ENCODE assay signal across 14 cellular contexts in the genomic region with DNA sequence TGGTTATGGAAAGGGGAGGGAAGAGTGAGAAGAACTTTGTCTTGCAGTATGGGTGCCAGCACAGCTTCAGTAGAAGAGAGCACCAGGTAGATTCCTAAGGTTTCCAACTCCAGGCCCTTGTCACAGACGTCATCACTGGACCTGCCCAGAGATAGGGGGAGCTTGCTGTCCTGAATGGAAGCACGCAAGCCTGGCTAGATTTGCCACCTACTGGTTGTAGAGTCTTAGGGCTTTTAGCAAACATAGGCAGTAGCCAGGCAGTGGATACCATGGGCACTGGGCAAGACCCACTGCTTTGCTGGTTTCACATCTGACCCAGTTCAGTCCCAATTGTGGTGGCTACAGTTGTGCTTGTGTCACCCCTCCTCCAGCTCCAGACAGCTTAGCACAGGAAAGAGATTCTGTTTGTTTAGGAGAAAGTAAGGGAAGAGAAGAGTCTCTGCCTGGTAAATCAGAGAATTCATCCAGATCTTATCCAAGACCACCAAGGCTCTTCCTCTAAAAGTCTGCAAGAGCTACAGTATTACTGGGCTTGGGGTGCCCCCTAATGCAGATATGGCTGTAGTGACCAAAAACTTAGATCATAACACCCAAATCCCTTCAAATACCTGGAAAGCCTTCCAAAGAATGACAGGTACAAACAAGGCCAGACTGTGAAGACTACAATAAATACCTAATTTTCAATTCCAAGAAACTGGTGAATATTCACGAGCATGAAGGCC.
DNase-seq lines count a peak whose midpoint lies in the region; ATAC-seq and TF ChIP-seq lines count a peak whose summit lies in the region.
"Had no signal": no experiment of that assay in that cellular context is flagged by ENCODE, and none has a peak within 500 bp of the region (broad histone marks: within the 10 kb centered on the region; RNA-seq: fewer than 3 reads in every experiment).

No MANE protein-coding gene starts in this region.

- CTCF ChIA-PET in mammary epithelial cell (lab: Charles Lee; ENCODE audit: low non-redundant PET): no interaction called here

- H3K4me3 ChIP-seq in mammary epithelial cell (replicated peaks in 1 of 3; ENCODE audit: insufficient read depth in 1 of 3, low read depth in 2 of 3, low read length in 3 of 3) (no peak overlapping the region), breast epithelium (no peak overlapping the region), fibroblast of villous mesenchyme (ENCODE audit: low read depth, low read length) (no peak overlapping the region), stomach (no peak overlapping the region), MM.1S (ENCODE audit: low read length) (no peak overlapping the region)
- H3K4me3 ChIP-seq: ascending aorta, gastrocnemius medialis had no signal

- H2AFZ ChIP-seq in mammary epithelial cell (ENCODE audit: low read depth, low read length): no peak overlapping the region
- H2AFZ ChIP-seq in MM.1S (ENCODE audit: low read length): no peak overlapping the region

- H3K9me2 ChIP-seq in MM.1S (replicated peaks; ENCODE audit: insufficient read depth, low read length): no peaks in the 10 kb centered on the region

- H3K36me3 ChIP-seq in mammary epithelial cell (ENCODE audit: insufficient read depth, low read length): no peaks in the 10 kb centered on the region
- H3K36me3 ChIP-seq in breast epithelium: no peaks in the 10 kb centered on the region
- H3K36me3 ChIP-seq in stomach: no peaks in the 10 kb centered on the region
- H3K36me3 ChIP-seq in MM.1S (replicated peaks; ENCODE audit: insufficient read depth, low read length): no peaks in the 10 kb centered on the region
- H3K36me3 ChIP-seq: ascending aorta, gastrocnemius medialis had no signal

- TF ChIP-seq CTCF in mammary epithelial cell (conservative IDR thresholded peaks at IDR 0.05 in 1 of 2, IDR thresholded peaks at IDR 0.05 in 1 of 2; ENCODE audit: extremely low read depth in 1 of 2, insufficient read depth in 1 of 2, low read depth in 1 of 2, low read length in 2 of 2): peak in 1 of 2 donors; percentile 33
- TF ChIP-seq CTCF in breast epithelium (IDR thresholded peaks at IDR 0.05): no peak
- peak; percentile 4 for TF ChIP-seq CTCF in fibroblast of villous mesenchyme (IDR thresholded peaks at IDR 0.05; ENCODE audit: insufficient read depth, low read depth, low read length)
- no peak for TF ChIP-seq CTCF in stomach (IDR thresholded peaks at IDR 0.05)
- no peak for TF ChIP-seq CTCF in MM.1S (IDR thresholded peaks at IDR 0.05; ENCODE audit: low read length)

- no peaks in the 10 kb centered on the region for H3F3A ChIP-seq in MM.1S (ENCODE audit: insufficient read depth, low read length)

- no peak for ATAC-seq in GM19467 (IDR thresholded peaks at IDR 0.05; ENCODE audit: unreplicated experiment)
- ATAC-seq in activated CD4-positive, CD25-positive, alpha-beta regulatory T cell treated with anti-CD3 and anti-CD28 coated beads, Interleukin-2, amount 50 U/mL, for 24 hours: no peak
- ATAC-seq: gastrocnemius medialis had no signal

- dilution Hi-C loops in mammary epithelial cell (cut with HindIII; ENCODE audit: low sequenced_read_pairs): no loop called here

- H4K20me1 ChIP-seq in mammary epithelial cell (ENCODE audit: insufficient read depth, low read length) (no peaks in the 10 kb centered on the region), MM.1S (ENCODE audit: insufficient read depth, low read length) (no peaks in the 10 kb centered on the region)

- H3K9ac ChIP-seq in mammary epithelial cell (ENCODE audit: insufficient read depth, low read length): no peak overlapping the region
- no peak overlapping the region for H3K9ac ChIP-seq in MM.1S (ENCODE audit: low read length)

- peaks cover 6% of the 10 kb centered on the region for H3K27me3 ChIP-seq in mammary epithelial cell (ENCODE audit: insufficient read depth, low read length)
- H3K27me3 ChIP-seq in breast epithelium: no peaks in the 10 kb centered on the region
- H3K27me3 ChIP-seq in stomach: no peaks in the 10 kb centered on the region
- H3K27me3 ChIP-seq in MM.1S (replicated peaks; ENCODE audit: insufficient read depth, low read length): no peaks in the 10 kb centered on the region
- H3K27me3 ChIP-seq: ascending aorta, gastrocnemius medialis had no signal

- H3K4me2 ChIP-seq in mammary epithelial cell (ENCODE audit: insufficient read depth, low read depth, low read length): no peak overlapping the region
- H3K4me2 ChIP-seq in MM.1S (ENCODE audit: low read depth, low read length): no peak overlapping the region

- no peak overlapping the region for H3K27ac ChIP-seq in mammary epithelial cell (ENCODE audit: insufficient read depth, low read depth, low read length)
- H3K27ac ChIP-seq in breast epithelium: no peak overlapping the region
- no peak overlapping the region for H3K27ac ChIP-seq in stomach
- no peak overlapping the region for H3K27ac ChIP-seq in MM.1S (ENCODE audit: low read length)
- H3K27ac ChIP-seq: ascending aorta, gastrocnemius medialis had no signal

- intact Hi-C loops in mammary epithelial cell (cut with micrococcal nuclease): loop anchor here (1.0 kb wide), 1 partner anchor 135 kb away; no protein-coding TSS in a partner anchor
- intact Hi-C loops in breast epithelium (cut with DNase I; ENCODE audit: low total_unique reads): no loop called here
- intact Hi-C loops in stomach (cut with DNase I; ENCODE audit: low total_unique reads): no loop called here

- no TSS peak for BruUV-seq in mammary epithelial cell (replicated peaks; lab: Mats Ljungman, UMichigan)

- H3K79me2 ChIP-seq in mammary epithelial cell (ENCODE audit: insufficient read depth, low read length) (no peaks in the 10 kb centered on the region), MM.1S (ENCODE audit: low read length) (no peaks in the 10 kb centered on the region)

- DNase-seq in mammary epithelial cell (peak; percentile 10), breast epithelium (ENCODE audit: low spot score in 2 of 2) (no peak), SW480 (ENCODE audit: low spot score) (peak; percentile 13), fibroblast of villous mesenchyme (ENCODE audit: low read depth) (peak; percentile 3), stomach (no peak), MM.1S (no peak)
- DNase-seq: effector CD8-positive, alpha-beta T cell; gastrocnemius medialis; NCI-H1105; NCI-H446 treated with DMSO at 0.1 percent for 48 hours; RPMI8226 had no signal

- H3K4me1 ChIP-seq in mammary epithelial cell (ENCODE audit: insufficient read depth, low read length) (no peaks in the 10 kb centered on the region), breast epithelium (no peaks in the 10 kb centered on the region), stomach (no peaks in the 10 kb centered on the region), MM.1S (ENCODE audit: low read length) (no peaks in the 10 kb centered on the region)
- H3K4me1 ChIP-seq: ascending aorta, gastrocnemius medialis had no signal

- TF ChIP-seq POLR2A in breast epithelium (IDR thresholded peaks at IDR 0.05): no peak
- no peak for TF ChIP-seq POLR2A in stomach (IDR thresholded peaks at IDR 0.05)

- H3K9me3 ChIP-seq in mammary epithelial cell (replicated peaks; ENCODE audit: insufficient read depth, low read length) (no peaks in the 10 kb centered on the region), breast epithelium (no peaks in the 10 kb centered on the region), stomach (no peaks in the 10 kb centered on the region), MM.1S (replicated peaks; ENCODE audit: insufficient read depth, low read length) (no peaks in the 10 kb centered on the region)
- H3K9me3 ChIP-seq: ascending aorta, gastrocnemius medialis had no signal

- 23% methylated on average over 2 of the region's 3 CpGs for WGBS in mammary epithelial cell (ENCODE audit: low coverage, missing lambda C conversion rate)
- WGBS in stomach, 5 donors: 43 to 59% (median 48%) methylated on average over 3 of the region's 3 CpGs

- in situ Hi-C loops in mammary epithelial cell (cut with MboI; ENCODE audit: low sequenced_read_pairs in 2 of 2): no loop called here

- TF ChIP-seq EP300 in stomach (IDR thresholded peaks at IDR 0.05): no peak

Comparison
In these comparisons a context has a peak if more than half of its experiments do, and no peak if none do; other contexts are left out.
1. DNase-seq: peak in mammary epithelial cell (single experiment), SW480 (single experiment) and fibroblast of villous mesenchyme (single experiment); none in breast epithelium (0 of 2), stomach (single experiment) and MM.1S (single experiment).